Comparison of ENCODE assay signal across 24 cellular contexts in the genomic region with DNA sequence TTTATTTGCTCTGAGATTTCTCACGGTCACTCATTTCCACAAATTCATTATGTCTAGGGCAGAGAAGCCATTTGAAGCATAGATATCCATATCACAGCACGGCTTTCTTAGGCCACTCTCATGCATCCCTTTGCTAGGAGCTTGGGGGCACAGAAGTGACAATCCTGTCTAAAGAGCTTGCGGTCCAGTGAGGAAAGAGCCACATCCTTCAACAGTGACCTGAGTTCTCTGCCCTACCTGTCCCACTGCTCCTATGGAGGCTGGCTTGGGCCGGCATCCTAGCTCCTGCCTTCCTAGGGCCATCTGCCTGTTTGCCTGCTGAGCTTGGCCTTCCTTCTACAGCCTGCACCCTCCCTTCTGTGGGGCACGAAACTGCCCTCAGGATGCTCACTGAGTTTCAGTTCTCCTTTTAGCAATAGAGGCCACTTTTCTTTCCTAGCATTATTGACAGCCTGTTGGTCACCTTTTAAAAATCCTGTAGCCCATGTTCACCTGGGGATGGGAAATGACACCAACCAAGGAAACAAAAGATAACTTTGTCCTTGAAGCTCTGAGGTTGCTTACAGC.
"Had no signal": no experiment of that assay in that cellular context is flagged by ENCODE, and none has a peak within 500 bp of the region (broad histone marks: within the 10 kb centered on the region; RNA-seq: fewer than 3 reads in every experiment).

No MANE protein-coding gene starts in this region.

- FAIRE-seq: TTC549 had no signal

- ATAC-seq: activated naive CD4-positive, alpha-beta T cell treated with anti-CD3 and anti-CD28 coated beads, Interleukin-2, amount 50 U/mL, for 72 hours; activated T-cell treated with anti-CD3 and anti-CD28 coated beads, Interleukin-2, amount 50 U/mL, for 72 hours; esophagus mucosa; gastroesophageal sphincter; heart right ventricle; WTC11 had no signal

- DNase-seq: activated CD4-positive, alpha-beta memory T cell treated with anti-CD3 and anti-CD28 coated beads, Interleukin-2, amount 10 ng/mL, durations not matched to agents 7 days and 5 days; activated CD4-positive, alpha-beta T cell treated with anti-CD3 and anti-CD28 coated beads for 1 hour; activated CD4-positive, alpha-beta T cell treated with anti-CD3 and anti-CD28 coated beads for 4 hours; activated CD4-positive, alpha-beta T cell treated with anti-CD3 and anti-CD28 coated beads, Interleukin-2, amount 10 ng/mL, durations not matched to agents 7 days and 5 days; activated CD4-positive, alpha-beta T cell treated with anti-CD3 and anti-CD28 coated beads, Interleukin-2, amount 50 U/mL, for 4 hours; activated CD8-positive, alpha-beta memory T cell treated with anti-CD3 and anti-CD28 coated beads, Interleukin-2, amount 50 U/mL, for 48 hours; activated gamma-delta T cell; activated naive CD4-positive, alpha-beta T cell; activated naive CD4-positive, alpha-beta T cell treated with anti-CD3 and anti-CD28 coated beads, Interleukin-2, amount 10 ng/mL, durations not matched to agents 7 days and 5 days; activated naive CD8-positive, alpha-beta T cell treated with anti-CD3 and anti-CD28 coated beads, Interleukin-2, amount 10 ng/mL, durations not matched to agents 7 days and 5 days; activated T-cell treated with anti-CD3 and anti-CD28 coated beads for 4 hours; activated T-cell treated with anti-CD3 and anti-CD28 coated beads, Interleukin-2, amount 50 U/mL, for 24 hours; activated T-cell treated with anti-CD3 and anti-CD28 coated beads, Interleukin-2, amount 50 U/mL, for 72 hours; dorsolateral prefrontal cortex; effector memory CD4-positive, alpha-beta T cell; endodermal cell; foreskin melanocyte; heart right ventricle; T-helper 2 cell had no signal
